Comparison of ENCODE assay signal across 26 cellular contexts in the genomic region with DNA sequence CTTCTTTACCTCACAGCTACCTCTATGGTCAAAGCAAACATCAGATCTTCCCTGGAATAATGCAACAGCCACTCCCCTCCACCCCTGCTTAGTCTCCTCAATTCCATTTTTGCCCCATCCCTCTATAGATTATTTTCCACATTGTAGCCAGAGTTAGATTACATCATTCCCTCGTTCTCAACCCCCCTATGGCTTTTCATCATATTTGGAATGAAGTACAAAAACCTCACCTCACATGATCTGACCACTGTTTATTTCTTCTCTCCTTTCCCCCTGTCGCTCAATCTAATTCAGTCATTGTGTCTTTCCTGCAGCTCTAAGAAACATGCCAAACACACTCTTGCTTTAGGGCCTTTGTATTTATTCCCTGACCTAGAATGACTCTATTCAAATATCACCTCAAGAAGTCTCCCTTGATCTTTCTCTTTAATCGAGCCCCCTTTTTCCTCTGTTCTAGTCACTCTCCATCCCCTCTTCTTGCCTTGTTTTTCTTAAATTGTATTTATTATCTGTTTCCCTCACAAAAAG. TPM values are rescaled to one million over a fixed set of nuclear protein-coding genes. Genes with fewer than 3 reads are reported as not detected.
"Had no signal": no experiment of that assay in that cellular context is flagged by ENCODE, and none has a peak within 500 bp of the region (broad histone marks: within the 10 kb centered on the region; RNA-seq: fewer than 3 reads in every experiment).

No MANE protein-coding gene starts in this region.

- DNase-seq: activated CD4-positive, alpha-beta memory T cell treated with anti-CD3 and anti-CD28 coated beads for 36 hours; activated CD4-positive, alpha-beta T cell treated with anti-CD3 and anti-CD28 coated beads for 1 hour; activated CD8-positive, alpha-beta memory T cell treated with anti-CD3 and anti-CD28 coated beads, Interleukin-2, amount 10 ng/mL, durations not matched to agents 7 days and 5 days; activated gamma-delta T cell; activated naive CD8-positive, alpha-beta T cell treated with anti-CD3 and anti-CD28 coated beads for 36 hours; activated T-cell treated with anti-CD3 and anti-CD28 coated beads, Interleukin-2, amount 50 U/mL, for 1 hour; dorsolateral prefrontal cortex; endodermal cell; left lung; mammary epithelial cell; naive thymus-derived CD8-positive, alpha-beta T cell; nucleus accumbens; right cardiac atrium; small intestine; stimulated activated CD4-positive, alpha-beta T cell treated with anti-CD3 and anti-CD28 coated beads, Interleukin-4, amount 100 ng/mL, for 24 hours; T1000 had no signal

- H3K27ac Mint-ChIP-seq: activated CD4-positive, alpha-beta memory T cell treated with anti-CD3 and anti-CD28 coated beads for 36 hours; activated CD8-positive, alpha-beta memory T cell treated with anti-CD3 and anti-CD28 coated beads, Interleukin-2, amount 10 ng/mL, durations not matched to agents 7 days and 5 days; activated naive CD8-positive, alpha-beta T cell treated with anti-CD3 and anti-CD28 coated beads for 36 hours; endodermal cell; progenitor cell of endocrine pancreas; type B pancreatic cell had no signal

- H3K27me3 ChIP-seq: dorsolateral prefrontal cortex, hepatocyte, left lung had no signal

- FAIRE-seq: bronchial epithelial cell, keratinocyte, small intestine had no signal

- H3K4me1 ChIP-seq: left lung had no signal

- H3K4me3 ChIP-seq: dorsolateral prefrontal cortex, hepatocyte, left lung, SK-N-MC had no signal

- H3K27ac ChIP-seq: dorsolateral prefrontal cortex, hepatocyte, left lung, SK-N-MC, VCaP had no signal

- H3K9me3 Mint-ChIP-seq: activated CD4-positive, alpha-beta memory T cell treated with anti-CD3 and anti-CD28 coated beads for 36 hours; activated naive CD8-positive, alpha-beta T cell treated with anti-CD3 and anti-CD28 coated beads for 36 hours; endodermal cell; naive thymus-derived CD8-positive, alpha-beta T cell; stimulated activated naive CD8-positive, alpha-beta T cell treated with anti-CD3 and anti-CD28 coated beads, Interleukin-15, Interleukin-2, amounts not matched to agents 100 ng/mL and 50 ng/mL, for 24 hours; type B pancreatic cell had no signal

- H3K27me3 Mint-ChIP-seq: activated CD4-positive, alpha-beta memory T cell treated with anti-CD3 and anti-CD28 coated beads for 36 hours; activated CD8-positive, alpha-beta memory T cell treated with anti-CD3 and anti-CD28 coated beads, Interleukin-2, amount 10 ng/mL, durations not matched to agents 7 days and 5 days; activated naive CD8-positive, alpha-beta T cell treated with anti-CD3 and anti-CD28 coated beads for 36 hours; naive thymus-derived CD8-positive, alpha-beta T cell; progenitor cell of endocrine pancreas; stimulated activated naive CD8-positive, alpha-beta T cell treated with anti-CD3 and anti-CD28 coated beads, Interleukin-15, Interleukin-2, amounts not matched to agents 100 ng/mL and 50 ng/mL, for 24 hours; type B pancreatic cell had no signal

- H3K4me1 Mint-ChIP-seq: activated naive CD8-positive, alpha-beta T cell treated with anti-CD3 and anti-CD28 coated beads for 36 hours had no signal

- ATAC-seq: activated CD8-positive, alpha-beta memory T cell treated with anti-CD3 and anti-CD28 coated beads, Interleukin-2, amount 10 ng/mL, durations not matched to agents 7 days and 5 days; left lung; naive thymus-derived CD8-positive, alpha-beta T cell; right cardiac atrium had no signal

- H3K79me2 ChIP-seq: hepatocyte had no signal

- H2AFZ ChIP-seq: hepatocyte had no signal

- H3K9me3 ChIP-seq: left lung had no signal

- H3K4me3 Mint-ChIP-seq: activated CD4-positive, alpha-beta memory T cell treated with anti-CD3 and anti-CD28 coated beads for 36 hours; activated CD8-positive, alpha-beta memory T cell treated with anti-CD3 and anti-CD28 coated beads, Interleukin-2, amount 10 ng/mL, durations not matched to agents 7 days and 5 days; activated naive CD8-positive, alpha-beta T cell treated with anti-CD3 and anti-CD28 coated beads for 36 hours; endodermal cell; naive thymus-derived CD8-positive, alpha-beta T cell; stimulated activated naive CD8-positive, alpha-beta T cell treated with anti-CD3 and anti-CD28 coated beads, Interleukin-15, Interleukin-2, amounts not matched to agents 100 ng/mL and 50 ng/mL, for 24 hours; type B pancreatic cell had no signal

- H3K4me2 ChIP-seq: hepatocyte had no signal

RNA-seq across cellular contexts. Expression of gene HK3, which starts 22.6 kb away (rescaled TPM):
- total RNA-seq: activated CD8-positive, alpha-beta memory T cell treated with anti-CD3 and anti-CD28 coated beads, Interleukin-2, amount 10 ng/mL, durations not matched to agents 7 days and 5 days; activated naive CD8-positive, alpha-beta T cell treated with anti-CD3 and anti-CD28 coated beads for 36 hours; epithelial cell of proximal tubule; glomerular endothelial cell; mammary epithelial cell; progenitor cell of endocrine pancreas had no signal
- polyA plus RNA-seq: hepatocyte, keratinocyte had no signal
